28 cellular contexts compared by ENCODE assay signal in genomic region chr6:75694406-75694805, GRCh38.
"Had no signal": no experiment of that assay in that cellular context is flagged by ENCODE, and none has a peak within 500 bp of the region (broad histone marks: within the 10 kb centered on the region; RNA-seq: fewer than 3 reads in every experiment).

No MANE protein-coding gene starts in this region.

- H3K36me3 ChIP-seq: prostate gland, uterus had no signal

- H3K4me3 ChIP-seq: coronary artery, esophagus squamous epithelium, heart right ventricle, mucosa of descending colon, prostate gland, right atrium auricular region, transverse colon, upper lobe of right lung, uterus had no signal

- H3K4me1 Mint-ChIP-seq: mesothelial cell of epicardium; naive B cell; neural crest cell; stimulated activated naive B cell treated with anti-CD40 and anti-IgM and Interleukin-4, amounts not matched to agents 10 μg/mL and 1 μg/mL and 100 μg/mL, for 72 hours had no signal

- H3K27ac ChIP-seq: coronary artery, esophagus squamous epithelium, heart right ventricle, neutrophil, prostate gland, right atrium auricular region, transverse colon, upper lobe of right lung, uterus had no signal

- H3K27ac Mint-ChIP-seq: mesothelial cell of epicardium; natural killer cell treated with Interleukin-12 subunit alpha and Interleukin-12 subunit beta and Interleukin-15 and Interleukin-18, amount 100 ng/mL, for 72 hours; stimulated activated naive B cell treated with anti-CD40 and anti-IgM and Interleukin-4, amounts not matched to agents 10 μg/mL and 1 μg/mL and 100 μg/mL, for 72 hours; stimulated activated naive CD8-positive, alpha-beta T cell treated with anti-CD3 and anti-CD28 coated beads, Interleukin-15, Interleukin-2, amounts not matched to agents 100 ng/mL and 50 ng/mL, for 24 hours had no signal

- ATAC-seq: heart right ventricle; mucosa of descending colon; natural killer cell treated with Interleukin-12 subunit alpha and Interleukin-12 subunit beta and Interleukin-15 and Interleukin-18, amount 100 ng/mL, for 72 hours; sciatic nerve; stimulated activated naive B cell treated with anti-CD40 and anti-IgM and Interleukin-4, amounts not matched to agents 10 μg/mL and 1 μg/mL and 100 μg/mL, for 72 hours; upper lobe of right lung had no signal

- H3K4me1 ChIP-seq: esophagus squamous epithelium, prostate gland, right atrium auricular region, transverse colon, upper lobe of right lung, uterus had no signal

- H3K4me3 Mint-ChIP-seq: mesothelial cell of epicardium; naive B cell; natural killer cell treated with Interleukin-12 subunit alpha and Interleukin-12 subunit beta and Interleukin-15 and Interleukin-18, amount 100 ng/mL, for 72 hours; neural crest cell; stimulated activated naive B cell treated with anti-CD40 and anti-IgM and Interleukin-4, amounts not matched to agents 10 μg/mL and 1 μg/mL and 100 μg/mL, for 72 hours; stimulated activated naive CD8-positive, alpha-beta T cell treated with anti-CD3 and anti-CD28 coated beads, Interleukin-15, Interleukin-2, amounts not matched to agents 100 ng/mL and 50 ng/mL, for 24 hours had no signal

- H3K27me3 ChIP-seq: esophagus squamous epithelium, heart right ventricle, neutrophil, right atrium auricular region, transverse colon, upper lobe of right lung, uterus had no signal

- H3K27me3 Mint-ChIP-seq: naive B cell; natural killer cell treated with Interleukin-12 subunit alpha and Interleukin-12 subunit beta and Interleukin-15 and Interleukin-18, amount 100 ng/mL, for 72 hours; stimulated activated naive B cell treated with anti-CD40 and anti-IgM and Interleukin-4, amounts not matched to agents 10 μg/mL and 1 μg/mL and 100 μg/mL, for 72 hours; stimulated activated naive CD8-positive, alpha-beta T cell treated with anti-CD3 and anti-CD28 coated beads, Interleukin-15, Interleukin-2, amounts not matched to agents 100 ng/mL and 50 ng/mL, for 24 hours had no signal

- H3K9me3 Mint-ChIP-seq: mesothelial cell of epicardium; naive B cell; natural killer cell treated with Interleukin-12 subunit alpha and Interleukin-12 subunit beta and Interleukin-15 and Interleukin-18, amount 100 ng/mL, for 72 hours; neural crest cell; stimulated activated naive B cell treated with anti-CD40 and anti-IgM and Interleukin-4, amounts not matched to agents 10 μg/mL and 1 μg/mL and 100 μg/mL, for 72 hours; stimulated activated naive CD8-positive, alpha-beta T cell treated with anti-CD3 and anti-CD28 coated beads, Interleukin-15, Interleukin-2, amounts not matched to agents 100 ng/mL and 50 ng/mL, for 24 hours had no signal

- H3K9me3 ChIP-seq: esophagus squamous epithelium, heart right ventricle, mucosa of descending colon, neutrophil, prostate gland, right atrium auricular region, transverse colon, upper lobe of right lung, uterus had no signal

- DNase-seq: dermis blood vessel endothelial cell; effector memory CD4-positive, alpha-beta T cell; erythroblast; esophagus squamous epithelium; foreskin melanocyte; glutamatergic neuron; heart right ventricle; islet precursor cell; kidney glomerular epithelial cell; mesenchymal stem cell; mucosa of descending colon; naive B cell; small intestine; stimulated activated CD4-positive, alpha-beta T cell treated with anti-CD3 and anti-CD28 coated beads, Interleukin-15, amount 100 ng/mL, for 24 hours; stimulated activated CD4-positive, alpha-beta T cell treated with anti-CD3 and anti-CD28 coated beads, Interleukin-2, amount 100 ng/mL, for 48 hours; stimulated activated naive B cell treated with anti-CD40 and anti-IgM and Interleukin-4, amounts not matched to agents 10 μg/mL and 1 μg/mL and 100 μg/mL, for 72 hours; transverse colon; upper lobe of right lung; uterus had no signal
